8 cellular contexts compared by ENCODE assay signal in genomic region chr11:34071306-34071705, GRCh38. TPM values are rescaled to one million over a fixed set of nuclear protein-coding genes. Genes with fewer than 3 reads are reported as not detected.
DNase-seq lines count a peak whose midpoint lies in the region; ATAC-seq and TF ChIP-seq lines count a peak whose summit lies in the region.
"Not testable (repeated sequence)": the region's sequence is repeated elsewhere in the genome, so short reads cannot be mapped to it uniquely, and the experiment has no call there.

No MANE protein-coding gene starts in this region.

- H3K36me3 ChIP-seq in A673 (ENCODE audit: insufficient read depth, low read length, poor library complexity, severe bottlenecking) (peaks cover 93% of the 10 kb centered on the region), GM23338 (ENCODE audit: insufficient read depth) (peaks cover 50% of the 10 kb centered on the region), SK-N-MC (ENCODE audit: insufficient read depth, low read length) (peaks cover 91% of the 10 kb centered on the region), left ventricle myocardium inferior (peaks cover 48% of the 10 kb centered on the region), smooth muscle cell (ENCODE audit: low read depth) (peaks cover 20% of the 10 kb centered on the region)
- H3K36me3 ChIP-seq in naive thymus-derived CD4-positive, alpha-beta T cell (ENCODE audit: control insufficient read depth in 2 of 3, insufficient read depth in 3 of 3, low read length in 3 of 3) = peaks cover 12 to 39% (median 19%) of the 10 kb centered on the region in 3 experiments

- not testable (repeated sequence) for H3K9me3 Mint-ChIP-seq in GM23338; activated T-cell treated with anti-CD3 and anti-CD28 coated beads, Interleukin-2, amount 50 U/mL, for 72 hours; naive thymus-derived CD4-positive, alpha-beta T cell; nephron progenitor cell

- H3K4me1 Mint-ChIP-seq in GM23338, nephron progenitor cell: not testable (repeated sequence)
- peaks cover 61% of the 10 kb centered on the region for H3K4me1 Mint-ChIP-seq in activated T-cell treated with anti-CD3 and anti-CD28 coated beads, Interleukin-2, amount 50 U/mL, for 72 hours (ENCODE audit: low read depth)
- H3K4me1 Mint-ChIP-seq in naive thymus-derived CD4-positive, alpha-beta T cell = peaks cover 25 to 73% (median 63%) of the 10 kb centered on the region in 7 donors

- not testable (repeated sequence) for H3K9me3 ChIP-seq in A673 (ENCODE audit: low read depth, low read length, poor library complexity, severe bottlenecking); SK-N-MC (ENCODE audit: low read depth, low read length); left ventricle myocardium inferior (replicated peaks); naive thymus-derived CD4-positive, alpha-beta T cell (ENCODE audit: control insufficient read depth in 2 of 3, low read length in 3 of 3); smooth muscle cell (replicated peaks; ENCODE audit: low read depth)

- BruUV-seq in A673 (replicated peaks; lab: Mats Ljungman, UMichigan) = not testable (repeated sequence)

- not testable (repeated sequence) for H2AFZ ChIP-seq in GM23338; smooth muscle cell (ENCODE audit: low read depth)

- WGBS in smooth muscle cell (ENCODE audit: low lambda C conversion rate) = 90% methylated on average over 8 of the region's 8 CpGs

- peak overlapping the region; percentile 67 for H3K27ac ChIP-seq in A673 (ENCODE audit: low read depth, low read length, poor library complexity, severe bottlenecking)
- 0 out of 2 replicates have a peak overlapping the region, but pooled peaks have one; percentile 2 for H3K27ac ChIP-seq in GM23338 (ENCODE audit: low read depth)
- H3K27ac ChIP-seq in SK-N-MC = peak overlapping the region; percentile 15; the same call in 1 of the 2 replicates
- H3K27ac ChIP-seq in left ventricle myocardium inferior (replicated peaks) = peak overlapping the region; percentile 7
- H3K27ac ChIP-seq in naive thymus-derived CD4-positive, alpha-beta T cell (ENCODE audit: low read depth, low read length) = not testable (repeated sequence)
- peak overlapping the region; percentile 28 for H3K27ac ChIP-seq in smooth muscle cell (ENCODE audit: low read depth)

- POLR2A ChIA-PET in A673 (lab: Charles Lee; ENCODE audit: low non-redundant PET) = interaction anchor here (0.6 to 0.7 kb wide), 3 partner anchors 22 to 420 kb away, joined by 3 to 5 read pairs (median 4); no protein-coding TSS in a partner anchor
- POLR2A ChIA-PET in naive thymus-derived CD4-positive, alpha-beta T cell (lab: Charles Lee) = interaction anchor here (0.9 kb wide), 1 partner anchor 31 kb away, joined by 4 read pairs; no protein-coding TSS in a partner anchor

- H3K27ac Mint-ChIP-seq in GM23338 = not testable (repeated sequence)
- peak overlapping the region; percentile 80 for H3K27ac Mint-ChIP-seq in activated T-cell treated with anti-CD3 and anti-CD28 coated beads, Interleukin-2, amount 50 U/mL, for 72 hours
- peak overlapping the region in 5 of 9 donors; percentile 8 to 62 (median 38) for H3K27ac Mint-ChIP-seq in naive thymus-derived CD4-positive, alpha-beta T cell
- H3K27ac Mint-ChIP-seq in nephron progenitor cell = peak overlapping the region; percentile 72

- not testable (repeated sequence) for H3K4me3 Mint-ChIP-seq in GM23338; activated T-cell treated with anti-CD3 and anti-CD28 coated beads, Interleukin-2, amount 50 U/mL, for 72 hours; naive thymus-derived CD4-positive, alpha-beta T cell; nephron progenitor cell

- peaks cover 98% of the 10 kb centered on the region for H3K79me2 ChIP-seq in GM23338 (replicated peaks; ENCODE audit: insufficient read depth)
- H3K79me2 ChIP-seq in smooth muscle cell (ENCODE audit: low read depth) = peaks cover 100% of the 10 kb centered on the region

- not testable (repeated sequence) for ATAC-seq in GM23338; activated T-cell treated with anti-CD3 and anti-CD28 coated beads, Interleukin-2, amount 50 U/mL, for 72 hours (replicated peaks in 1 of 2); naive thymus-derived CD4-positive, alpha-beta T cell

- H3K27me3 ChIP-seq in A673 (replicated peaks; ENCODE audit: insufficient read depth, low read depth, low read length, poor library complexity); GM23338 (ENCODE audit: insufficient read depth); left ventricle myocardium inferior (ENCODE audit: low read depth); naive thymus-derived CD4-positive, alpha-beta T cell (ENCODE audit: control insufficient read depth in 2 of 2, insufficient read depth in 2 of 2, low read length in 2 of 2); smooth muscle cell (ENCODE audit: low read depth): not testable (repeated sequence)

- H3K27me3 Mint-ChIP-seq in GM23338 (ENCODE audit: insufficient read depth, low read depth, poor library complexity); activated T-cell treated with anti-CD3 and anti-CD28 coated beads, Interleukin-2, amount 50 U/mL, for 72 hours (ENCODE audit: low read depth); naive thymus-derived CD4-positive, alpha-beta T cell; nephron progenitor cell (ENCODE audit: low read depth, poor library complexity): not testable (repeated sequence)

- H3K36me3 Mint-ChIP-seq in GM23338 (ENCODE audit: low read depth) (peaks cover 68% of the 10 kb centered on the region), nephron progenitor cell (ENCODE audit: low read depth) (peaks cover 51% of the 10 kb centered on the region)
- peaks cover 2 to 13% of the 10 kb centered on the region in 2 donors for H3K36me3 Mint-ChIP-seq in activated T-cell treated with anti-CD3 and anti-CD28 coated beads, Interleukin-2, amount 50 U/mL, for 72 hours (ENCODE audit: insufficient read depth in 2 of 2)
- peaks cover 3 to 26% (median 19%) of the 10 kb centered on the region in 5 donors for H3K36me3 Mint-ChIP-seq in naive thymus-derived CD4-positive, alpha-beta T cell

- not testable (repeated sequence) for H3K9me2 ChIP-seq in GM23338 (ENCODE audit: insufficient read depth)

- peaks cover 96% of the 10 kb centered on the region for H3K4me1 ChIP-seq in A673 (ENCODE audit: insufficient read depth, low read length, poor library complexity, severe bottlenecking)
- H3K4me1 ChIP-seq in GM23338 (ENCODE audit: insufficient read depth); smooth muscle cell (ENCODE audit: low read depth): not testable (repeated sequence)
- H3K4me1 ChIP-seq in left ventricle myocardium inferior = peaks cover 68% of the 10 kb centered on the region
- peaks cover 7 to 18% of the 10 kb centered on the region in 2 donors for H3K4me1 ChIP-seq in naive thymus-derived CD4-positive, alpha-beta T cell (ENCODE audit: control insufficient read depth in 2 of 2, insufficient read depth in 2 of 2, low read length in 2 of 2)

- H3K4me3 ChIP-seq in A673 (ENCODE audit: low read depth, low read length, poor library complexity, severe bottlenecking) = peak overlapping the region; percentile 6
- H3K4me3 ChIP-seq in GM23338; SK-N-MC; left ventricle myocardium inferior; naive thymus-derived CD4-positive, alpha-beta T cell (ENCODE audit: low read length); smooth muscle cell: not testable (repeated sequence)

- H3K4me2 ChIP-seq in GM23338, smooth muscle cell: not testable (repeated sequence)

- not testable (repeated sequence) for TF ChIP-seq CTCF in A673 (conservative IDR thresholded peaks at IDR 0.05; ENCODE audit: low read depth, low read length); GM23338 (conservative IDR thresholded peaks at IDR 0.05; ENCODE audit: low read depth in 2 of 2); left ventricle myocardium inferior (IDR thresholded peaks at IDR 0.05; ENCODE audit: borderline replicate concordance); nephron progenitor cell (IDR thresholded peaks at IDR 0.05); smooth muscle cell (IDR thresholded peaks at IDR 0.05; ENCODE audit: borderline replicate concordance, insufficient read depth, poor library complexity, severe bottlenecking)

- not testable (repeated sequence) for H3K9ac ChIP-seq in SK-N-MC (ENCODE audit: insufficient read length); smooth muscle cell (ENCODE audit: low read depth)

- intact Hi-C loops in A673 (cut with micrococcal nuclease; ENCODE audit: unreplicated experiment); left ventricle myocardium inferior (cut with micrococcal nuclease): not testable (repeated sequence)
- intact Hi-C loops in naive thymus-derived CD4-positive, alpha-beta T cell (cut with micrococcal nuclease) = loop anchor here (2.0 to 5.0 kb wide), 2 partner anchors 74 to 75 kb away; no protein-coding TSS in a partner anchor

- CTCF ChIA-PET in A673 (lab: Charles Lee) = interaction anchor here (0.6 to 1.7 kb wide), 3 partner anchors 11 to 83 kb away, joined by 7 to 8 read pairs (median 7); no protein-coding TSS in a partner anchor
- CTCF ChIA-PET in naive thymus-derived CD4-positive, alpha-beta T cell (lab: Charles Lee) = interaction anchor here (0.6 to 0.7 kb wide), 2 partner anchors 47 to 674 kb away, joined by 3 to 4 read pairs; no protein-coding TSS in a partner anchor

- peak; percentile 84 for DNase-seq in A673 (ENCODE audit: low spot score)
- DNase-seq in GM23338 (ENCODE audit: low spot score); SK-N-MC (ENCODE audit: low read depth, low spot score); activated T-cell treated with anti-CD3 and anti-CD28 coated beads, Interleukin-2, amount 50 U/mL, for 72 hours; left ventricle myocardium inferior; naive thymus-derived CD4-positive, alpha-beta T cell; nephron progenitor cell; smooth muscle cell (lab: John Stamatoyannopoulos, UW; ENCODE audit: unreplicated experiment): not testable (repeated sequence)

- peaks cover 80% of the 10 kb centered on the region for H4K20me1 ChIP-seq in GM23338 (replicated peaks; ENCODE audit: insufficient read depth)
- H4K20me1 ChIP-seq in smooth muscle cell (ENCODE audit: low read depth) = peaks cover 100% of the 10 kb centered on the region

- not testable (repeated sequence) for H3F3A ChIP-seq in GM23338 (replicated peaks; ENCODE audit: low read depth)
- H3F3A ChIP-seq in smooth muscle cell (ENCODE audit: low read depth) = peaks cover 18% of the 10 kb centered on the region

RNA-seq across cellular contexts. Expression of gene CAPRIN1, which starts 19.8 kb away (rescaled TPM):
- total RNA-seq in A673 (2021) (1,416 and 1,470 TPM in 2 replicates), left ventricle myocardium inferior (112 TPM), smooth muscle cell (215 and 219 TPM in 2 replicates)
- total RNA-seq in GM23338 (2014; rRNA removed; shearing (Covaris generic)) = 365 and 368 TPM in 2 replicates
- polyA plus RNA-seq in GM23338 (2016; fragmentation: Nextera tagmentation; extraction: Ambion mirVana) (113 and 119 TPM in 2 replicates), smooth muscle cell (93.9 and 96.7 TPM in 2 replicates)
- total RNA-seq in activated T-cell treated with anti-CD3 and anti-CD28 coated beads, Interleukin-2, amount 50 U/mL, for 72 hours = 100 to 1,000 TPM; 170 to 190 TPM
- total RNA-seq in naive thymus-derived CD4-positive, alpha-beta T cell = 100 to 1,000 TPM; 120 to 227 (median 163) TPM
- 10 to 100 TPM; 65.0 to 99.0 TPM for polyA plus RNA-seq in naive thymus-derived CD4-positive, alpha-beta T cell

RNA-seq across cellular contexts. Expression of gene NAT10, which starts 34.1 kb away (rescaled TPM):
- total RNA-seq in A673 (2021) = 180 and 192 TPM in 2 replicates
- total RNA-seq in GM23338 (2014; rRNA removed; shearing (Covaris generic)) = 55.5 and 58.8 TPM in 2 replicates
- polyA plus RNA-seq in GM23338 (2016; fragmentation: Nextera tagmentation; extraction: Ambion mirVana) = 44.1 and 47.6 TPM in 2 replicates
- total RNA-seq in activated T-cell treated with anti-CD3 and anti-CD28 coated beads, Interleukin-2, amount 50 U/mL, for 72 hours = 10 to 100 TPM; 64.4 to 77.0 TPM
- 22.3 TPM for total RNA-seq in left ventricle myocardium inferior
- 100 to 1,000 TPM in 1 of 5 experiments, 10 to 100 TPM in 4; 55.7 to 104 (median 84.3) TPM for total RNA-seq in naive thymus-derived CD4-positive, alpha-beta T cell
- polyA plus RNA-seq in naive thymus-derived CD4-positive, alpha-beta T cell = 10 to 100 TPM; 33.8 to 65.1 TPM
- total RNA-seq in smooth muscle cell = 20.9 and 21.2 TPM in 2 replicates
- polyA plus RNA-seq in smooth muscle cell = 13.2 and 16.4 TPM in 2 replicates
